1 cellular context compared by ENCODE assay signal in the genomic region with DNA sequence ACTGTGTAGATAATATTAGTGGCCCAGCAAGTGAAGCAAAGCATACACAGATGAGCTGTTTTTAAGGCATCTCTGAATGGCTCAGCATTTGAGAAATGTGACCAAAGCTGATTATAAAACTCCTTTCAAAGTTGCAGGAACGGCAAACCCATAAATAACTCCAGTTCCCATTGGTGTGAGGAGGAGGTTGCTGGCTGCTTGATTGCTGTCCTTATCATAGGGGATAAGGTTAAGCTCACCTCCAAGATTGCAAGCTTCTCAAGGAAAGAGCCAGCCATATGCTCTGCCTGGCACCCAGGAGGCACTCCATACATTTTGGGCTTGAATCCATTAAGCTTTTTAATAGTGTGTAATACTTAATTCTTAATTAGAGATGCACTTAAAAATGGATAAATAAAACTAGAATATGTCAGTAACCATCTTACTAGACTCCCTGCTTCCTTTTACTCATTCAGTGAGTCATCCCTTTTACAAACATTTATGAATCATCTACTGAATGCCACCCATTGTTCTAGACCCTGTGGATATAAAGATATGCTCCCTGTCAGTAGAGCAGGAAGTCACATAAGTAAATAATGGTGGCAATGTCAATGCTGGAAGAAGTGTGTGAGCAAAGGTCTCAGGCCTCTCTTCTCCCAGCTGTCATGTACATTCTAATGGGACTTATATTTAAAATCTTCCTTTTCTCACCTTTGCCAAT.
TF ChIP-seq lines count a peak whose summit lies in the region.

No MANE protein-coding gene starts in this region.

TF ChIP-seq in HEK293, 187 proteins besides CTCF, POLR2A, EP300 and RAD21 (continued from another document and continues in another):
- TF ChIP-seq, protein P1, sequence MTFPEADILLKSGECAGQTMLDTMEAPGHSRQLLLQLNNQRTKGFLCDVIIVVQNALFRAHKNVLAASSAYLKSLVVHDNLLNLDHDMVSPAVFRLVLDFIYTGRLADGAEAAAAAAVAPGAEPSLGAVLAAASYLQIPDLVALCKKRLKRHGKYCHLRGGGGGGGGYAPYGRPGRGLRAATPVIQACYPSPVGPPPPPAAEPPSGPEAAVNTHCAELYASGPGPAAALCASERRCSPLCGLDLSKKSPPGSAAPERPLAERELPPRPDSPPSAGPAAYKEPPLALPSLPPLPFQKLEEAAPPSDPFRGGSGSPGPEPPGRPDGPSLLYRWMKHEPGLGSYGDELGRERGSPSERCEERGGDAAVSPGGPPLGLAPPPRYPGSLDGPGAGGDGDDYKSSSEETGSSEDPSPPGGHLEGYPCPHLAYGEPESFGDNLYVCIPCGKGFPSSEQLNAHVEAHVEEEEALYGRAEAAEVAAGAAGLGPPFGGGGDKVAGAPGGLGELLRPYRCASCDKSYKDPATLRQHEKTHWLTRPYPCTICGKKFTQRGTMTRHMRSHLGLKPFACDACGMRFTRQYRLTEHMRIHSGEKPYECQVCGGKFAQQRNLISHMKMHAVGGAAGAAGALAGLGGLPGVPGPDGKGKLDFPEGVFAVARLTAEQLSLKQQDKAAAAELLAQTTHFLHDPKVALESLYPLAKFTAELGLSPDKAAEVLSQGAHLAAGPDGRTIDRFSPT (tag by site-specific recombination; IDR thresholded peaks at IDR 0.05), result peak; percentile 61; the same call in 1 of the 2 replicates
- TF ChIP-seq ZNF211 (tag by site-specific recombination; IDR thresholded peaks at IDR 0.05; ENCODE audit: low read depth) (no peak), ZNF175 (tag by site-specific recombination; IDR thresholded peaks at IDR 0.05) (no peak), HOXC10 (CRISPR knock-in tag; IDR thresholded peaks at IDR 0.05) (no peak), ZNF311 (tag by site-specific recombination; IDR thresholded peaks at IDR 0.05; ENCODE audit: borderline replicate concordance) (no peak), ZNF544 (tag by site-specific recombination; IDR thresholded peaks at IDR 0.05) (no peak), ZNF747 (tag by site-specific recombination; IDR thresholded peaks at IDR 0.05) (no peak), ZNF664 (tag by site-specific recombination; IDR thresholded peaks at IDR 0.05) (no peak), ZNF184 (tag by site-specific recombination; IDR thresholded peaks at IDR 0.05) (no peak), ZNF2 (tag by site-specific recombination; IDR thresholded peaks at IDR 0.05) (0 out of 2 replicates have a peak, but pooled peaks have one; percentile 11), ZBTB17 (tag by site-specific recombination; IDR thresholded peaks at IDR 0.05) (no peak), ZNF433 (tag by site-specific recombination; IDR thresholded peaks at IDR 0.05; ENCODE audit: low read depth) (no peak), HOXD13 (CRISPR knock-in tag; IDR thresholded peaks at IDR 0.05; ENCODE audit: borderline replicate concordance) (no peak), ZNF146 (tag by site-specific recombination; IDR thresholded peaks at IDR 0.05) (no peak), ZNF521 (tag by site-specific recombination; IDR thresholded peaks at IDR 0.05) (no peak), ZNF561 (tag by site-specific recombination; IDR thresholded peaks at IDR 0.05; ENCODE audit: borderline replicate concordance) (no peak), ZNF701 (tag by site-specific recombination; IDR thresholded peaks at IDR 0.05) (no peak), ZEB2 (tag by site-specific recombination; IDR thresholded peaks at IDR 0.05) (peak; percentile 74), OSR2 (tag by site-specific recombination; IDR thresholded peaks at IDR 0.05) (peak; percentile 85), KLF7 (tag by site-specific recombination; IDR thresholded peaks at IDR 0.05; ENCODE audit: borderline replicate concordance) (no peak), ZNF274 (IDR thresholded peaks at IDR 0.05; ENCODE audit: low read length) (no peak), ZNF274 (tag by site-specific recombination; IDR thresholded peaks at IDR 0.05; ENCODE audit: borderline replicate concordance) (no peak), SETDB1 (IDR thresholded peaks at IDR 0.05; ENCODE audit: insufficient read length, low read length) (no peak), SALL2 (tag by site-specific recombination; IDR thresholded peaks at IDR 0.05; ENCODE audit: borderline replicate concordance) (no peak), ZNF121 (tag by site-specific recombination; IDR thresholded peaks at IDR 0.05) (no peak), ZBTB20 (tag by site-specific recombination; IDR thresholded peaks at IDR 0.05) (no peak), OVOL3 (tag by site-specific recombination; IDR thresholded peaks at IDR 0.05) (no peak), ZNF140 (tag by site-specific recombination; IDR thresholded peaks at IDR 0.05) (no peak)
- TF ChIP-seq, protein P2, sequence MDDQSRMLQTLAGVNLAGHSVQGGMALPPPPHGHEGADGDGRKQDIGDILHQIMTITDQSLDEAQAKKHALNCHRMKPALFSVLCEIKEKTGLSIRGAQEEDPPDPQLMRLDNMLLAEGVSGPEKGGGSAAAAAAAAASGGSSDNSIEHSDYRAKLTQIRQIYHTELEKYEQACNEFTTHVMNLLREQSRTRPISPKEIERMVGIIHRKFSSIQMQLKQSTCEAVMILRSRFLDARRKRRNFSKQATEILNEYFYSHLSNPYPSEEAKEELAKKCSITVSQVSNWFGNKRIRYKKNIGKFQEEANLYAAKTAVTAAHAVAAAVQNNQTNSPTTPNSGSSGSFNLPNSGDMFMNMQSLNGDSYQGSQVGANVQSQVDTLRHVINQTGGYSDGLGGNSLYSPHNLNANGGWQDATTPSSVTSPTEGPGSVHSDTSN (CRISPR knock-in tag; IDR thresholded peaks at IDR 0.05), result no peak
- TF ChIP-seq, protein P3, sequence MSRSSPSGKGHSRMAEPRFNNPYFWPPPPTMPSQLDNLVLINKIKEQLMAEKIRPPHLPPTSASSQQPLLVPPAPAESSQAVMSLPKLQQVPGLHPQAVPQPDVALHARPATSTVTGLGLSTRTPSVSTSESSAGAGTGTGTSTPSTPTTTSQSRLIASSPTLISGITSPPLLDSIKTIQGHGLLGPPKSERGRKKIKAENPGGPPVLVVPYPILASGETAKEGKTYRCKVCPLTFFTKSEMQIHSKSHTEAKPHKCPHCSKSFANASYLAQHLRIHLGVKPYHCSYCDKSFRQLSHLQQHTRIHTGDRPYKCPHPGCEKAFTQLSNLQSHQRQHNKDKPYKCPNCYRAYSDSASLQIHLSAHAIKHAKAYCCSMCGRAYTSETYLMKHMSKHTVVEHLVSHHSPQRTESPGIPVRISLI (tag by site-specific recombination; IDR thresholded peaks at IDR 0.05), result no peak
- TF ChIP-seq, protein P4, sequence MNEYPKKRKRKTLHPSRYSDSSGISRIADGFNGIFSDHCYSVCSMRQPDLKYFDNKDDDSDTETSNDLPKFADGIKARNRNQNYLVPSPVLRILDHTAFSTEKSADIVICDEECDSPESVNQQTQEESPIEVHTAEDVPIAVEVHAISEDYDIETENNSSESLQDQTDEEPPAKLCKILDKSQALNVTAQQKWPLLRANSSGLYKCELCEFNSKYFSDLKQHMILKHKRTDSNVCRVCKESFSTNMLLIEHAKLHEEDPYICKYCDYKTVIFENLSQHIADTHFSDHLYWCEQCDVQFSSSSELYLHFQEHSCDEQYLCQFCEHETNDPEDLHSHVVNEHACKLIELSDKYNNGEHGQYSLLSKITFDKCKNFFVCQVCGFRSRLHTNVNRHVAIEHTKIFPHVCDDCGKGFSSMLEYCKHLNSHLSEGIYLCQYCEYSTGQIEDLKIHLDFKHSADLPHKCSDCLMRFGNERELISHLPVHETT (tag by site-specific recombination; IDR thresholded peaks at IDR 0.05), result peak; percentile 47; the same call in 1 of the 2 replicates
- TF ChIP-seq, protein P5, sequence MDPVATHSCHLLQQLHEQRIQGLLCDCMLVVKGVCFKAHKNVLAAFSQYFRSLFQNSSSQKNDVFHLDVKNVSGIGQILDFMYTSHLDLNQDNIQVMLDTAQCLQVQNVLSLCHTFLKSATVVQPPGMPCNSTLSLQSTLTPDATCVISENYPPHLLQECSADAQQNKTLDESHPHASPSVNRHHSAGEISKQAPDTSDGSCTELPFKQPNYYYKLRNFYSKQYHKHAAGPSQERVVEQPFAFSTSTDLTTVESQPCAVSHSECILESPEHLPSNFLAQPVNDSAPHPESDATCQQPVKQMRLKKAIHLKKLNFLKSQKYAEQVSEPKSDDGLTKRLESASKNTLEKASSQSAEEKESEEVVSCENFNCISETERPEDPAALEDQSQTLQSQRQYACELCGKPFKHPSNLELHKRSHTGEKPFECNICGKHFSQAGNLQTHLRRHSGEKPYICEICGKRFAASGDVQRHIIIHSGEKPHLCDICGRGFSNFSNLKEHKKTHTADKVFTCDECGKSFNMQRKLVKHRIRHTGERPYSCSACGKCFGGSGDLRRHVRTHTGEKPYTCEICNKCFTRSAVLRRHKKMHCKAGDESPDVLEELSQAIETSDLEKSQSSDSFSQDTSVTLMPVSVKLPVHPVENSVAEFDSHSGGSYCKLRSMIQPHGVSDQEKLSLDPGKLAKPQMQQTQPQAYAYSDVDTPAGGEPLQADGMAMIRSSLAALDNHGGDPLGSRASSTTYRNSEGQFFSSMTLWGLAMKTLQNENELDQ (tag by site-specific recombination; IDR thresholded peaks at IDR 0.05; ENCODE audit: low read depth), result no peak
- TF ChIP-seq, protein P6, sequence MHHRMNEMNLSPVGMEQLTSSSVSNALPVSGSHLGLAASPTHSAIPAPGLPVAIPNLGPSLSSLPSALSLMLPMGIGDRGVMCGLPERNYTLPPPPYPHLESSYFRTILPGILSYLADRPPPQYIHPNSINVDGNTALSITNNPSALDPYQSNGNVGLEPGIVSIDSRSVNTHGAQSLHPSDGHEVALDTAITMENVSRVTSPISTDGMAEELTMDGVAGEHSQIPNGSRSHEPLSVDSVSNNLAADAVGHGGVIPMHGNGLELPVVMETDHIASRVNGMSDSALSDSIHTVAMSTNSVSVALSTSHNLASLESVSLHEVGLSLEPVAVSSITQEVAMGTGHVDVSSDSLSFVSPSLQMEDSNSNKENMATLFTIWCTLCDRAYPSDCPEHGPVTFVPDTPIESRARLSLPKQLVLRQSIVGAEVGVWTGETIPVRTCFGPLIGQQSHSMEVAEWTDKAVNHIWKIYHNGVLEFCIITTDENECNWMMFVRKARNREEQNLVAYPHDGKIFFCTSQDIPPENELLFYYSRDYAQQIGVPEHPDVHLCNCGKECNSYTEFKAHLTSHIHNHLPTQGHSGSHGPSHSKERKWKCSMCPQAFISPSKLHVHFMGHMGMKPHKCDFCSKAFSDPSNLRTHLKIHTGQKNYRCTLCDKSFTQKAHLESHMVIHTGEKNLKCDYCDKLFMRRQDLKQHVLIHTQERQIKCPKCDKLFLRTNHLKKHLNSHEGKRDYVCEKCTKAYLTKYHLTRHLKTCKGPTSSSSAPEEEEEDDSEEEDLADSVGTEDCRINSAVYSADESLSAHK (tag by site-specific recombination; IDR thresholded peaks at IDR 0.05), result no peak
- TF ChIP-seq, protein P7, sequence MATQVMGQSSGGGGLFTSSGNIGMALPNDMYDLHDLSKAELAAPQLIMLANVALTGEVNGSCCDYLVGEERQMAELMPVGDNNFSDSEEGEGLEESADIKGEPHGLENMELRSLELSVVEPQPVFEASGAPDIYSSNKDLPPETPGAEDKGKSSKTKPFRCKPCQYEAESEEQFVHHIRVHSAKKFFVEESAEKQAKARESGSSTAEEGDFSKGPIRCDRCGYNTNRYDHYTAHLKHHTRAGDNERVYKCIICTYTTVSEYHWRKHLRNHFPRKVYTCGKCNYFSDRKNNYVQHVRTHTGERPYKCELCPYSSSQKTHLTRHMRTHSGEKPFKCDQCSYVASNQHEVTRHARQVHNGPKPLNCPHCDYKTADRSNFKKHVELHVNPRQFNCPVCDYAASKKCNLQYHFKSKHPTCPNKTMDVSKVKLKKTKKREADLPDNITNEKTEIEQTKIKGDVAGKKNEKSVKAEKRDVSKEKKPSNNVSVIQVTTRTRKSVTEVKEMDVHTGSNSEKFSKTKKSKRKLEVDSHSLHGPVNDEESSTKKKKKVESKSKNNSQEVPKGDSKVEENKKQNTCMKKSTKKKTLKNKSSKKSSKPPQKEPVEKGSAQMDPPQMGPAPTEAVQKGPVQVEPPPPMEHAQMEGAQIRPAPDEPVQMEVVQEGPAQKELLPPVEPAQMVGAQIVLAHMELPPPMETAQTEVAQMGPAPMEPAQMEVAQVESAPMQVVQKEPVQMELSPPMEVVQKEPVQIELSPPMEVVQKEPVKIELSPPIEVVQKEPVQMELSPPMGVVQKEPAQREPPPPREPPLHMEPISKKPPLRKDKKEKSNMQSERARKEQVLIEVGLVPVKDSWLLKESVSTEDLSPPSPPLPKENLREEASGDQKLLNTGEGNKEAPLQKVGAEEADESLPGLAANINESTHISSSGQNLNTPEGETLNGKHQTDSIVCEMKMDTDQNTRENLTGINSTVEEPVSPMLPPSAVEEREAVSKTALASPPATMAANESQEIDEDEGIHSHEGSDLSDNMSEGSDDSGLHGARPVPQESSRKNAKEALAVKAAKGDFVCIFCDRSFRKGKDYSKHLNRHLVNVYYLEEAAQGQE (tag by site-specific recombination; IDR thresholded peaks at IDR 0.05), result no peak
- TF ChIP-seq, protein P8, sequence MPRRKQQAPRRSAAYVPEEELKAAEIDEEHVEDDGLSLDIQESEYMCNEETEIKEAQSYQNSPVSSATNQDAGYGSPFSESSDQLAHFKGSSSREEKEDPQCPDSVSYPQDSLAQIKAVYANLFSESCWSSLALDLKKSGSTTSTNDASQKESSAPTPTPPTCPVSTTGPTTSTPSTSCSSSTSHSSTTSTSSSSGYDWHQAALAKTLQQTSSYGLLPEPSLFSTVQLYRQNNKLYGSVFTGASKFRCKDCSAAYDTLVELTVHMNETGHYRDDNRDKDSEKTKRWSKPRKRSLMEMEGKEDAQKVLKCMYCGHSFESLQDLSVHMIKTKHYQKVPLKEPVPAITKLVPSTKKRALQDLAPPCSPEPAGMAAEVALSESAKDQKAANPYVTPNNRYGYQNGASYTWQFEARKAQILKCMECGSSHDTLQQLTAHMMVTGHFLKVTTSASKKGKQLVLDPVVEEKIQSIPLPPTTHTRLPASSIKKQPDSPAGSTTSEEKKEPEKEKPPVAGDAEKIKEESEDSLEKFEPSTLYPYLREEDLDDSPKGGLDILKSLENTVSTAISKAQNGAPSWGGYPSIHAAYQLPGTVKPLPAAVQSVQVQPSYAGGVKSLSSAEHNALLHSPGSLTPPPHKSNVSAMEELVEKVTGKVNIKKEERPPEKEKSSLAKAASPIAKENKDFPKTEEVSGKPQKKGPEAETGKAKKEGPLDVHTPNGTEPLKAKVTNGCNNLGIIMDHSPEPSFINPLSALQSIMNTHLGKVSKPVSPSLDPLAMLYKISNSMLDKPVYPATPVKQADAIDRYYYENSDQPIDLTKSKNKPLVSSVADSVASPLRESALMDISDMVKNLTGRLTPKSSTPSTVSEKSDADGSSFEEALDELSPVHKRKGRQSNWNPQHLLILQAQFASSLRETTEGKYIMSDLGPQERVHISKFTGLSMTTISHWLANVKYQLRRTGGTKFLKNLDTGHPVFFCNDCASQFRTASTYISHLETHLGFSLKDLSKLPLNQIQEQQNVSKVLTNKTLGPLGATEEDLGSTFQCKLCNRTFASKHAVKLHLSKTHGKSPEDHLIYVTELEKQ (tag by site-specific recombination; IDR thresholded peaks at IDR 0.05; ENCODE audit: borderline replicate concordance), result 0 out of 2 replicates have a peak, but pooled peaks have one; percentile 41
- TF ChIP-seq, protein P9, sequence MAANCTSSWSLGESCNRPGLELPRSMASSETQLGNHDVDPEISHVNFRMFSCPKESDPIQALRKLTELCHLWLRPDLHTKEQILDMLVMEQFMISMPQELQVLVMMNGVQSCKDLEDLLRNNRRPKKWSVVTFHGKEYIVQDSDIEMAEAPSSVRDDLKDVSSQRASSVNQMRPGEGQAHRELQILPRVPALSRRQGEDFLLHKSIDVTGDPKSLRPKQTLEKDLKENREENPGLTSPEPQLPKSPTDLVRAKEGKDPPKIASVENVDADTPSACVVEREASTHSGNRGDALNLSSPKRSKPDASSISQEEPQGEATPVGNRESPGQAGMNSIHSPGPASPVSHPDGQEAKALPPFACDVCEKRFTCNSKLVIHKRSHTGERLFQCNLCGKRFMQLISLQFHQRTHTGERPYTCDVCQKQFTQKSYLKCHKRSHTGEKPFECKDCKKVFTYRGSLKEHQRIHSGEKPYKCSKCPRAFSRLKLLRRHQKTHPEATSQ (tag by site-specific recombination; IDR thresholded peaks at IDR 0.05), result no peak
